In genomic region chr19:29390742-29391141, GRCh38 we compare ENCODE assay signal across 2 cellular contexts.
TF ChIP-seq lines count a peak whose summit lies in the region.

No MANE protein-coding gene starts in this region.

TF ChIP-seq in HEK293, 187 proteins besides CTCF, POLR2A, EP300 and RAD21:
- TF ChIP-seq ZNF354C (tag by site-specific recombination; IDR thresholded peaks at IDR 0.05; ENCODE audit: borderline replicate concordance, low read depth): no peak
- TF ChIP-seq ZNF704 (tag by site-specific recombination; IDR thresholded peaks at IDR 0.05): no peak
- no peak for TF ChIP-seq ZIC2 (tag by site-specific recombination; IDR thresholded peaks at IDR 0.05)
- no peak for TF ChIP-seq ZNF121 (tag by site-specific recombination; IDR thresholded peaks at IDR 0.05)
- TF ChIP-seq GFI1B (tag by site-specific recombination; IDR thresholded peaks at IDR 0.05): no peak
- no peak for TF ChIP-seq SP2 (tag by site-specific recombination; IDR thresholded peaks at IDR 0.05)
- TF ChIP-seq ZNF366 (tag by site-specific recombination; conservative IDR thresholded peaks at IDR 0.05): peak; percentile 75
- no peak for TF ChIP-seq ZNF571 (tag by site-specific recombination; IDR thresholded peaks at IDR 0.05)
- no peak for TF ChIP-seq ZNF140 (tag by site-specific recombination; IDR thresholded peaks at IDR 0.05)
- peak; percentile 75 for TF ChIP-seq PRDM1 (tag by site-specific recombination; IDR thresholded peaks at IDR 0.05)

TF ChIP-seq in K562, 482 proteins besides CTCF, POLR2A, EP300 and RAD21:
- TF ChIP-seq CXXC5 (CRISPR knock-in tag; IDR thresholded peaks at IDR 0.05) (no peak), ZNF512 (tag; IDR thresholded peaks at IDR 0.05) (peak; percentile 76)
TF ChIP-seq in K562: peak in this region for 1.
